ENCODE assay signal across 11 cellular contexts in genomic region chr12:2341871-2342270, GRCh38.
A peak's percentile ranks its signal among the peaks of the same experiment; 100 is the strongest.
DNase-seq lines count a peak whose midpoint lies in the region; ATAC-seq and TF ChIP-seq lines count a peak whose summit lies in the region.
"Had no signal": no experiment of that assay in that cellular context is flagged by ENCODE, and none has a peak within 500 bp of the region (broad histone marks: within the 10 kb centered on the region; RNA-seq: fewer than 3 reads in every experiment).

No MANE protein-coding gene starts in this region.

- H3K4me1 ChIP-seq in PC-3 (ENCODE audit: insufficient read depth, low read length) (peaks cover 35% of the 10 kb centered on the region), esophagus squamous epithelium (peaks cover 4 to 72% (median 25%) of the 10 kb centered on the region in 3 donors), rectal smooth muscle tissue (ENCODE audit: control insufficient read depth, insufficient read depth, low read length) (peaks cover 68% of the 10 kb centered on the region)

- no peaks in the 10 kb centered on the region for H3K9me2 ChIP-seq in PC-3 (replicated peaks; ENCODE audit: low read length)

- H3K27ac ChIP-seq in PC-3 (ENCODE audit: low read length) (no peak overlapping the region), esophagus squamous epithelium (peak overlapping the region; percentile 42 to 83 (median 67)), rectal smooth muscle tissue (ENCODE audit: low read depth, low read length) (peak overlapping the region; percentile 86)

- H3K9ac ChIP-seq in PC-3 (ENCODE audit: low read length) (no peak overlapping the region), rectal smooth muscle tissue (ENCODE audit: low read length) (no peak overlapping the region)

- H3K4me3 ChIP-seq in PC-3 (ENCODE audit: low read length) (no peak overlapping the region), esophagus squamous epithelium (no peak overlapping the region), rectal smooth muscle tissue (ENCODE audit: low read length) (no peak overlapping the region)

- no peak overlapping the region for H3K4me2 ChIP-seq in PC-3 (ENCODE audit: low read length)

- CTCF ChIA-PET in PC-3 (lab: Charles Lee): no interaction called here

- 0 out of 2 replicates have a peak, but pooled peaks cover 15% of the 10 kb centered on the region for H3K27me3 ChIP-seq in PC-3 (ENCODE audit: low read length)
- H3K27me3 ChIP-seq in esophagus squamous epithelium: peaks cover 0 to 2% (median 0%) of the 10 kb centered on the region in 4 donors
- no peaks in the 10 kb centered on the region for H3K27me3 ChIP-seq in rectal smooth muscle tissue (ENCODE audit: control insufficient read depth, insufficient read depth, low read length)

- no TSS peak for BruUV-seq in PC-3 (replicated peaks; lab: Mats Ljungman, UMichigan)

- H3F3A ChIP-seq in PC-3 (ENCODE audit: low read length, unreplicated experiment): no peaks in the 10 kb centered on the region

- no peak for ATAC-seq in PC-3
- ATAC-seq: WTC11 had no signal

- no peak overlapping the region for H2AFZ ChIP-seq in PC-3 (ENCODE audit: low read length)

- DNase-seq in CD1c-positive myeloid dendritic cell (ENCODE audit: extremely low spot score): peak; percentile 66
- DNase-seq in PC-3: peak; percentile 38
- DNase-seq in esophagus squamous epithelium (lab: John Stamatoyannopoulos, UW): no peak
- no peak for DNase-seq in type B pancreatic cell (ENCODE audit: extremely low spot score, unreplicated experiment)
- no peak for DNase-seq in cardiac septum (ENCODE audit: low spot score)
- DNase-seq in HK-2 (ENCODE audit: unreplicated experiment): no peak
- DNase-seq in NCI-H1417 (lab: John Stamatoyannopoulos, UW): no peak
- DNase-seq: activated naive CD4-positive, alpha-beta T cell treated with anti-CD3 and anti-CD28 coated beads, Interleukin-2, amount 50 U/mL, for 16 hours had no signal

- H3K27me3 Mint-ChIP-seq in type B pancreatic cell: peaks cover 23% of the 10 kb centered on the region

- peaks cover 22% of the 10 kb centered on the region for H3K4me1 Mint-ChIP-seq in type B pancreatic cell (ENCODE audit: unreplicated experiment)
- H3K4me1 Mint-ChIP-seq: IgD-negative memory B cell had no signal

- no peaks in the 10 kb centered on the region for H3K9me3 Mint-ChIP-seq in type B pancreatic cell
- H3K9me3 Mint-ChIP-seq: IgD-negative memory B cell, WTC11 had no signal

- no peaks in the 10 kb centered on the region for H3K79me2 ChIP-seq in PC-3 (ENCODE audit: low read length)

- TF ChIP-seq CTCF in PC-3 (conservative IDR thresholded peaks at IDR 0.05; ENCODE audit: low read depth, low read length): no peak
- TF ChIP-seq CTCF in esophagus squamous epithelium (IDR thresholded peaks at IDR 0.05): no peak
- no peak for TF ChIP-seq CTCF in type B pancreatic cell (conservative IDR thresholded peaks at IDR 0.05)

- H4K20me1 ChIP-seq in PC-3 (ENCODE audit: low read length): no peaks in the 10 kb centered on the region

- TF ChIP-seq POLR2A in esophagus squamous epithelium (IDR thresholded peaks at IDR 0.05): no peak

- H3K4me3 Mint-ChIP-seq in type B pancreatic cell: no peak overlapping the region
- H3K4me3 Mint-ChIP-seq: IgD-negative memory B cell, WTC11 had no signal

- WGBS in esophagus squamous epithelium, 2 donors: 34 to 47% methylated on average over 5 to 7 of the region's 7 CpGs

- intact Hi-C loops in PC-3 (cut with micrococcal nuclease) (no loop called here), esophagus squamous epithelium (cut with DNase I) (no loop called here), cardiac septum (cut with DNase I) (no loop called here)

- POLR2A ChIA-PET in PC-3 (lab: Charles Lee; ENCODE audit: unreplicated experiment): no interaction called here

- H3K36me3 ChIP-seq in PC-3 (ENCODE audit: low read depth, low read length) (no peaks in the 10 kb centered on the region), esophagus squamous epithelium (no peaks in the 10 kb centered on the region), rectal smooth muscle tissue (ENCODE audit: control insufficient read depth, insufficient read depth, low read length) (no peaks in the 10 kb centered on the region)

- peaks cover 11% of the 10 kb centered on the region for H3K36me3 Mint-ChIP-seq in type B pancreatic cell
- H3K36me3 Mint-ChIP-seq: WTC11 had no signal

- H3K27ac Mint-ChIP-seq in type B pancreatic cell: no peak overlapping the region
- H3K27ac Mint-ChIP-seq: IgD-negative memory B cell, WTC11 had no signal

- H3K9me3 ChIP-seq in PC-3 (ENCODE audit: low read length) (no peaks in the 10 kb centered on the region), esophagus squamous epithelium (no peaks in the 10 kb centered on the region)

Comparison
In these comparisons a context has a peak if more than half of its experiments do, and no peak if none do; other contexts are left out.
1. DNase-seq: peak in CD1c-positive myeloid dendritic cell (single experiment) and PC-3 (single experiment); none in esophagus squamous epithelium (single experiment), type B pancreatic cell (single experiment), cardiac septum (single experiment), HK-2 (single experiment) and NCI-H1417 (0 of 3).